Comparison of ENCODE assay signal across 1 cellular context in the genomic region with DNA sequence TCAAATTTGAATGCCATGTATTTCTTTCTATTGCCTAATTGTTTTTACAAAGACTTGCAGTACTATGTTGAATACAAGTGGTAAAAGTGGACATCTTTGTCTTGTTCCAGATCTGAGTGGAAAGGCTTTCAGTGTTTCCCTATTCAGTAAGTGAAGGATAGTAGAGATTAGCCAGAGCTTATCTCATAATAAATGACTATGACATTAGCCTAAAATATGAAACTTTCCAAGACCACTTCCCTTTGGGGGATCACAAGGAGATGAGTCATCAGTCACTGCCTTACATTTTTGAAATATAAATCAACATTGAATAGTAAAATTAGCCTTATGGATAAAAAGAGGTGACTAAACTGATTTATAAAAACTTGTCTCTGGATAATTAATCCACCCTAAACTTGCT.
TF ChIP-seq lines count a peak whose summit lies in the region.

No MANE protein-coding gene starts in this region.

TF ChIP-seq in SK-N-SH, 30 proteins besides CTCF, POLR2A, EP300 and RAD21 (continued from another document):
- TF ChIP-seq, protein P1, sequence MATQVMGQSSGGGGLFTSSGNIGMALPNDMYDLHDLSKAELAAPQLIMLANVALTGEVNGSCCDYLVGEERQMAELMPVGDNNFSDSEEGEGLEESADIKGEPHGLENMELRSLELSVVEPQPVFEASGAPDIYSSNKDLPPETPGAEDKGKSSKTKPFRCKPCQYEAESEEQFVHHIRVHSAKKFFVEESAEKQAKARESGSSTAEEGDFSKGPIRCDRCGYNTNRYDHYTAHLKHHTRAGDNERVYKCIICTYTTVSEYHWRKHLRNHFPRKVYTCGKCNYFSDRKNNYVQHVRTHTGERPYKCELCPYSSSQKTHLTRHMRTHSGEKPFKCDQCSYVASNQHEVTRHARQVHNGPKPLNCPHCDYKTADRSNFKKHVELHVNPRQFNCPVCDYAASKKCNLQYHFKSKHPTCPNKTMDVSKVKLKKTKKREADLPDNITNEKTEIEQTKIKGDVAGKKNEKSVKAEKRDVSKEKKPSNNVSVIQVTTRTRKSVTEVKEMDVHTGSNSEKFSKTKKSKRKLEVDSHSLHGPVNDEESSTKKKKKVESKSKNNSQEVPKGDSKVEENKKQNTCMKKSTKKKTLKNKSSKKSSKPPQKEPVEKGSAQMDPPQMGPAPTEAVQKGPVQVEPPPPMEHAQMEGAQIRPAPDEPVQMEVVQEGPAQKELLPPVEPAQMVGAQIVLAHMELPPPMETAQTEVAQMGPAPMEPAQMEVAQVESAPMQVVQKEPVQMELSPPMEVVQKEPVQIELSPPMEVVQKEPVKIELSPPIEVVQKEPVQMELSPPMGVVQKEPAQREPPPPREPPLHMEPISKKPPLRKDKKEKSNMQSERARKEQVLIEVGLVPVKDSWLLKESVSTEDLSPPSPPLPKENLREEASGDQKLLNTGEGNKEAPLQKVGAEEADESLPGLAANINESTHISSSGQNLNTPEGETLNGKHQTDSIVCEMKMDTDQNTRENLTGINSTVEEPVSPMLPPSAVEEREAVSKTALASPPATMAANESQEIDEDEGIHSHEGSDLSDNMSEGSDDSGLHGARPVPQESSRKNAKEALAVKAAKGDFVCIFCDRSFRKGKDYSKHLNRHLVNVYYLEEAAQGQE (IDR thresholded peaks at IDR 0.05; ENCODE audit: low read depth, low read length) = no peak
- TF ChIP-seq GATA2 (CRISPR knock-in tag; IDR thresholded peaks at IDR 0.05) (no peak), POLR2AphosphoS5 (IDR thresholded peaks at IDR 0.05; ENCODE audit: low read depth, low read length) (peak; percentile 69; the same call in 1 of the 2 replicates), JUND (IDR thresholded peaks at IDR 0.05) (peak; percentile 98), MEF2A (IDR thresholded peaks at IDR 0.05; ENCODE audit: borderline replicate concordance, low read depth) (peak; percentile 70; the same call in 1 of the 2 replicates), SMC3 (IDR thresholded peaks at IDR 0.05; ENCODE audit: low read depth, low read length) (no peak), GABPA (IDR thresholded peaks at IDR 0.05; ENCODE audit: low read depth) (no peak), NFIC (IDR thresholded peaks at IDR 0.05; ENCODE audit: borderline replicate concordance) (peak; percentile 89), FOXJ3 (CRISPR knock-in tag; IDR thresholded peaks at IDR 0.05) (no peak), NRF1 (IDR thresholded peaks at IDR 0.05; ENCODE audit: low read depth, low read length) (no peak), TEAD4 (IDR thresholded peaks at IDR 0.05; ENCODE audit: borderline replicate concordance, insufficient read depth) (peak; percentile 91), RFX5 (IDR thresholded peaks at IDR 0.05; ENCODE audit: low read length) (no peak), YY1 (IDR thresholded peaks at IDR 0.05; ENCODE audit: low read depth) (no peak), FOSL2 (IDR thresholded peaks at IDR 0.05; ENCODE audit: borderline replicate concordance, low read depth) (peak; percentile 96), TCF12 (IDR thresholded peaks at IDR 0.05) (peak; percentile 99), CHD2 (IDR thresholded peaks at IDR 0.05; ENCODE audit: low read length, partially characterized antibody) (no peak), MXI1 (IDR thresholded peaks at IDR 0.05; ENCODE audit: low read depth, low read length) (no peak), ELF1 (IDR thresholded peaks at IDR 0.05) (no peak), TAF1 (IDR thresholded peaks at IDR 0.05; ENCODE audit: borderline replicate concordance, low read depth, low read length) (0 out of 2 replicates have a peak, but pooled peaks have one; percentile 16), FOXM1 (IDR thresholded peaks at IDR 0.05; ENCODE audit: low read depth) (peak; percentile 92), SIN3A (IDR thresholded peaks at IDR 0.05; ENCODE audit: borderline replicate concordance, low read depth, low read length) (peak; percentile 28; the same call in 1 of the 2 replicates), RCOR1 (IDR thresholded peaks at IDR 0.05; ENCODE audit: low read length) (no peak)
- TF ChIP-seq, protein P2, sequence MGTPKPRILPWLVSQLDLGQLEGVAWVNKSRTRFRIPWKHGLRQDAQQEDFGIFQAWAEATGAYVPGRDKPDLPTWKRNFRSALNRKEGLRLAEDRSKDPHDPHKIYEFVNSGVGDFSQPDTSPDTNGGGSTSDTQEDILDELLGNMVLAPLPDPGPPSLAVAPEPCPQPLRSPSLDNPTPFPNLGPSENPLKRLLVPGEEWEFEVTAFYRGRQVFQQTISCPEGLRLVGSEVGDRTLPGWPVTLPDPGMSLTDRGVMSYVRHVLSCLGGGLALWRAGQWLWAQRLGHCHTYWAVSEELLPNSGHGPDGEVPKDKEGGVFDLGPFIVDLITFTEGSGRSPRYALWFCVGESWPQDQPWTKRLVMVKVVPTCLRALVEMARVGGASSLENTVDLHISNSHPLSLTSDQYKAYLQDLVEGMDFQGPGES (IDR thresholded peaks at IDR 0.05; ENCODE audit: low read depth, low read length) = no peak
- TF ChIP-seq, protein P3, sequence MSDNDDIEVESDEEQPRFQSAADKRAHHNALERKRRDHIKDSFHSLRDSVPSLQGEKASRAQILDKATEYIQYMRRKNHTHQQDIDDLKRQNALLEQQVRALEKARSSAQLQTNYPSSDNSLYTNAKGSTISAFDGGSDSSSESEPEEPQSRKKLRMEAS (IDR thresholded peaks at IDR 0.05; ENCODE audit: low read depth) = peak; percentile 30; the same call in 1 of the 2 replicates
- TF ChIP-seq, protein P4, sequence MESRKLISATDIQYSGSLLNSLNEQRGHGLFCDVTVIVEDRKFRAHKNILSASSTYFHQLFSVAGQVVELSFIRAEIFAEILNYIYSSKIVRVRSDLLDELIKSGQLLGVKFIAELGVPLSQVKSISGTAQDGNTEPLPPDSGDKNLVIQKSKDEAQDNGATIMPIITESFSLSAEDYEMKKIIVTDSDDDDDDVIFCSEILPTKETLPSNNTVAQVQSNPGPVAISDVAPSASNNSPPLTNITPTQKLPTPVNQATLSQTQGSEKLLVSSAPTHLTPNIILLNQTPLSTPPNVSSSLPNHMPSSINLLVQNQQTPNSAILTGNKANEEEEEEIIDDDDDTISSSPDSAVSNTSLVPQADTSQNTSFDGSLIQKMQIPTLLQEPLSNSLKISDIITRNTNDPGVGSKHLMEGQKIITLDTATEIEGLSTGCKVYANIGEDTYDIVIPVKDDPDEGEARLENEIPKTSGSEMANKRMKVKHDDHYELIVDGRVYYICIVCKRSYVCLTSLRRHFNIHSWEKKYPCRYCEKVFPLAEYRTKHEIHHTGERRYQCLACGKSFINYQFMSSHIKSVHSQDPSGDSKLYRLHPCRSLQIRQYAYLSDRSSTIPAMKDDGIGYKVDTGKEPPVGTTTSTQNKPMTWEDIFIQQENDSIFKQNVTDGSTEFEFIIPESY (IDR thresholded peaks at IDR 0.05; ENCODE audit: borderline replicate concordance, low read depth) = 0 out of 2 replicates have a peak, but pooled peaks have one; percentile 26
- TF ChIP-seq, protein P5, sequence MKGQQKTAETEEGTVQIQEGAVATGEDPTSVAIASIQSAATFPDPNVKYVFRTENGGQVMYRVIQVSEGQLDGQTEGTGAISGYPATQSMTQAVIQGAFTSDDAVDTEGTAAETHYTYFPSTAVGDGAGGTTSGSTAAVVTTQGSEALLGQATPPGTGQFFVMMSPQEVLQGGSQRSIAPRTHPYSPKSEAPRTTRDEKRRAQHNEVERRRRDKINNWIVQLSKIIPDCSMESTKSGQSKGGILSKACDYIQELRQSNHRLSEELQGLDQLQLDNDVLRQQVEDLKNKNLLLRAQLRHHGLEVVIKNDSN (IDR thresholded peaks at IDR 0.05; ENCODE audit: borderline replicate concordance, low read depth) = no peak
- TF ChIP-seq, protein P6, sequence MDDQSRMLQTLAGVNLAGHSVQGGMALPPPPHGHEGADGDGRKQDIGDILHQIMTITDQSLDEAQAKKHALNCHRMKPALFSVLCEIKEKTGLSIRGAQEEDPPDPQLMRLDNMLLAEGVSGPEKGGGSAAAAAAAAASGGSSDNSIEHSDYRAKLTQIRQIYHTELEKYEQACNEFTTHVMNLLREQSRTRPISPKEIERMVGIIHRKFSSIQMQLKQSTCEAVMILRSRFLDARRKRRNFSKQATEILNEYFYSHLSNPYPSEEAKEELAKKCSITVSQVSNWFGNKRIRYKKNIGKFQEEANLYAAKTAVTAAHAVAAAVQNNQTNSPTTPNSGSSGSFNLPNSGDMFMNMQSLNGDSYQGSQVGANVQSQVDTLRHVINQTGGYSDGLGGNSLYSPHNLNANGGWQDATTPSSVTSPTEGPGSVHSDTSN (IDR thresholded peaks at IDR 0.05) = peak; percentile 97
- TF ChIP-seq, protein P7, sequence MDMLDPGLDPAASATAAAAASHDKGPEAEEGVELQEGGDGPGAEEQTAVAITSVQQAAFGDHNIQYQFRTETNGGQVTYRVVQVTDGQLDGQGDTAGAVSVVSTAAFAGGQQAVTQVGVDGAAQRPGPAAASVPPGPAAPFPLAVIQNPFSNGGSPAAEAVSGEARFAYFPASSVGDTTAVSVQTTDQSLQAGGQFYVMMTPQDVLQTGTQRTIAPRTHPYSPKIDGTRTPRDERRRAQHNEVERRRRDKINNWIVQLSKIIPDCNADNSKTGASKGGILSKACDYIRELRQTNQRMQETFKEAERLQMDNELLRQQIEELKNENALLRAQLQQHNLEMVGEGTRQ (IDR thresholded peaks at IDR 0.05; ENCODE audit: borderline replicate concordance, low read depth, low read length) = no peak
